Comparison of ENCODE assay signal across 1 cellular context in genomic region chr2:135845257-135845656, GRCh38.
TF ChIP-seq lines count a peak whose summit lies in the region.

No MANE protein-coding gene starts in this region.

TF ChIP-seq in HepG2, 621 proteins besides CTCF, POLR2A, EP300 and RAD21:
- TF ChIP-seq ZNF30 (CRISPR knock-in tag; IDR thresholded peaks at IDR 0.05) (no peak), DNMT1 (CRISPR knock-in tag; IDR thresholded peaks at IDR 0.05) (no peak), ZSCAN25 (CRISPR knock-in tag; IDR thresholded peaks at IDR 0.05) (no peak), ZNF552 (CRISPR knock-in tag; IDR thresholded peaks at IDR 0.05; ENCODE audit: borderline replicate concordance) (no peak), ZNF780A (CRISPR knock-in tag; IDR thresholded peaks at IDR 0.05) (no peak), MZF1 (CRISPR knock-in tag; IDR thresholded peaks at IDR 0.05; ENCODE audit: borderline replicate concordance) (no peak), ZNF816 (CRISPR knock-in tag; IDR thresholded peaks at IDR 0.05; ENCODE audit: borderline replicate concordance) (no peak), TOE1 (CRISPR knock-in tag; IDR thresholded peaks at IDR 0.05) (no peak), NR2C2 (CRISPR knock-in tag; IDR thresholded peaks at IDR 0.05; ENCODE audit: borderline replicate concordance) (no peak), CSRNP1 (CRISPR knock-in tag; IDR thresholded peaks at IDR 0.05) (no peak)
